ENCODE assay signal across 13 cellular contexts in genomic region chr6:38234934-38235678, GRCh38.
DNase-seq lines count a peak whose midpoint lies in the region; ATAC-seq lines count a peak whose summit lies in the region.
"Had no signal": no experiment of that assay in that cellular context is flagged by ENCODE, and none has a peak within 500 bp of the region (broad histone marks: within the 10 kb centered on the region; RNA-seq: fewer than 3 reads in every experiment).

No MANE protein-coding gene starts in this region.

- no peaks in the 10 kb centered on the region for H3K4me1 Mint-ChIP-seq in stimulated activated effector memory CD8-positive, alpha-beta T cell treated with anti-CD3 and anti-CD28 coated beads, Interleukin-12 subunit alpha, Interleukin-12 subunit beta, amount 100 ng/mL, for 72 hours

- no peaks in the 10 kb centered on the region for H3K9me3 Mint-ChIP-seq in stimulated activated effector memory CD8-positive, alpha-beta T cell treated with anti-CD3 and anti-CD28 coated beads, Interleukin-12 subunit alpha, Interleukin-12 subunit beta, amount 100 ng/mL, for 72 hours
- H3K9me3 Mint-ChIP-seq: activated naive CD4-positive, alpha-beta T cell treated with anti-CD3 and anti-CD28 coated beads for 36 hours; dendritic cell treated with granulocyte-macrophage colony-stimulating factor and Interleukin-4, amounts not matched to agents 40 ng/mL and 50 ng/mL, for 4 days had no signal

- H3K36me3 Mint-ChIP-seq in stimulated activated effector memory CD8-positive, alpha-beta T cell treated with anti-CD3 and anti-CD28 coated beads, Interleukin-12 subunit alpha, Interleukin-12 subunit beta, amount 100 ng/mL, for 72 hours: no peaks in the 10 kb centered on the region

- DNase-seq in left kidney (ENCODE audit: low read depth, low spot score) (peak; percentile 56), retina (no peak), GF-D8 (lab: John Stamatoyannopoulos, UW) (no peak), A172 (ENCODE audit: low spot score) (no peak)
- no peak for DNase-seq in stimulated activated effector memory CD8-positive, alpha-beta T cell treated with anti-CD3 and anti-CD28 coated beads, Interleukin-12 subunit alpha, Interleukin-12 subunit beta, amount 100 ng/mL, for 72 hours (ENCODE audit: low spot score in 2 of 2)
- DNase-seq: activated naive CD4-positive, alpha-beta T cell treated with anti-CD3 and anti-CD28 coated beads for 36 hours; DMS153; heart right ventricle; stimulated activated CD4-positive, alpha-beta T cell treated with anti-CD3 and anti-CD28 coated beads, Interleukin-12 subunit alpha, Interleukin-12 subunit beta, amount 100 ng/mL, for 4 hours had no signal

- ATAC-seq in GM18909 (IDR thresholded peaks at IDR 0.05; ENCODE audit: poor library complexity, unreplicated experiment): peak; percentile 82
- peak; percentile 80 for ATAC-seq in GM21786 (IDR thresholded peaks at IDR 0.05; ENCODE audit: unreplicated experiment)
- ATAC-seq in HG03432 (IDR thresholded peaks at IDR 0.05; ENCODE audit: unreplicated experiment): peak; percentile 84
- no peak for ATAC-seq in stimulated activated effector memory CD8-positive, alpha-beta T cell treated with anti-CD3 and anti-CD28 coated beads, Interleukin-12 subunit alpha, Interleukin-12 subunit beta, amount 100 ng/mL, for 72 hours
- ATAC-seq: heart right ventricle had no signal

- no peak overlapping the region for H3K4me3 Mint-ChIP-seq in stimulated activated effector memory CD8-positive, alpha-beta T cell treated with anti-CD3 and anti-CD28 coated beads, Interleukin-12 subunit alpha, Interleukin-12 subunit beta, amount 100 ng/mL, for 72 hours
- H3K4me3 Mint-ChIP-seq: activated naive CD4-positive, alpha-beta T cell treated with anti-CD3 and anti-CD28 coated beads for 36 hours; dendritic cell treated with granulocyte-macrophage colony-stimulating factor and Interleukin-4, amounts not matched to agents 40 ng/mL and 50 ng/mL, for 4 days had no signal

- H3K27ac Mint-ChIP-seq in stimulated activated effector memory CD8-positive, alpha-beta T cell treated with anti-CD3 and anti-CD28 coated beads, Interleukin-12 subunit alpha, Interleukin-12 subunit beta, amount 100 ng/mL, for 72 hours: no peak overlapping the region
- H3K27ac Mint-ChIP-seq: activated naive CD4-positive, alpha-beta T cell treated with anti-CD3 and anti-CD28 coated beads for 36 hours; dendritic cell treated with granulocyte-macrophage colony-stimulating factor and Interleukin-4, amounts not matched to agents 40 ng/mL and 50 ng/mL, for 4 days had no signal
